In genomic region chr1:34306568-34306967, GRCh38 we compare ENCODE assay signal across 20 cellular contexts.
DNase-seq lines count a peak whose midpoint lies in the region; ATAC-seq and TF ChIP-seq lines count a peak whose summit lies in the region.
"Had no signal": no experiment of that assay in that cellular context is flagged by ENCODE, and none has a peak within 500 bp of the region (broad histone marks: within the 10 kb centered on the region; RNA-seq: fewer than 3 reads in every experiment).

No MANE protein-coding gene starts in this region.

- WGBS in testis, 2 donors = 30 to 32% methylated on average over 2 of the region's 2 CpGs

- intact Hi-C loops in Right ventricle myocardium inferior (cut with DNase I) (no loop called here), cardiac septum (cut with DNase I) (no loop called here), left lung (cut with DNase I) (no loop called here), testis (cut with DNase I; ENCODE audit: low total_unique reads) (no loop called here)

- H3K36me3 Mint-ChIP-seq in activated CD8-positive, alpha-beta T cell treated with anti-CD3 and anti-CD28 coated beads, Interleukin-2, amount 10 ng/mL, durations not matched to agents 7 days and 5 days (ENCODE audit: low read depth) = no peaks in the 10 kb centered on the region
- H3K36me3 Mint-ChIP-seq: CD8-positive, alpha-beta T cell had no signal

- H3K4me1 ChIP-seq in HEK293 (ENCODE audit: control insufficient read depth, insufficient read depth, low read length) (no peaks in the 10 kb centered on the region), left lung (no peaks in the 10 kb centered on the region), testis (no peaks in the 10 kb centered on the region)
- H3K4me1 ChIP-seq: A549; BLaER1 treated with 17β-estradiol and CSF1 and Interleukin-3, amounts not matched to agents 10 nM and 100 nM; Caco-2 had no signal

- peaks cover 8% of the 10 kb centered on the region for H3K27me3 Mint-ChIP-seq in activated CD8-positive, alpha-beta T cell treated with anti-CD3 and anti-CD28 coated beads, Interleukin-2, amount 10 ng/mL, durations not matched to agents 7 days and 5 days (ENCODE audit: low read depth)

- no peaks in the 10 kb centered on the region for H3K4me1 Mint-ChIP-seq in activated CD8-positive, alpha-beta T cell treated with anti-CD3 and anti-CD28 coated beads, Interleukin-2, amount 10 ng/mL, durations not matched to agents 7 days and 5 days (ENCODE audit: low read depth)
- H3K4me1 Mint-ChIP-seq: B cell had no signal

- H3K36me3 ChIP-seq in HEK293 (ENCODE audit: control insufficient read depth in 2 of 2, insufficient read depth in 1 of 2, low read length in 2 of 2) = no peaks in the 10 kb centered on the region
- no peaks in the 10 kb centered on the region for H3K36me3 ChIP-seq in left lung
- no peaks in the 10 kb centered on the region for H3K36me3 ChIP-seq in testis (ENCODE audit: low read depth, missing control alignments)
- H3K36me3 ChIP-seq: BLaER1 treated with 17β-estradiol and CSF1 and Interleukin-3, amounts not matched to agents 10 nM and 100 nM had no signal

- TF ChIP-seq POLR2A in testis (IDR thresholded peaks at IDR 0.05) = no peak

- ATAC-seq in Right ventricle myocardium inferior (peak; percentile 42), left lung (peak; percentile 61), HG03342 (IDR thresholded peaks at IDR 0.05; ENCODE audit: unreplicated experiment) (no peak)
- no peak for ATAC-seq in activated CD8-positive, alpha-beta T cell treated with anti-CD3 and anti-CD28 coated beads, Interleukin-2, amount 10 ng/mL, durations not matched to agents 7 days and 5 days
- ATAC-seq: A549; CD8-positive, alpha-beta T cell had no signal

- H3K27ac ChIP-seq in HEK293 (ENCODE audit: extremely low read depth, low read depth, low read length) = no peak overlapping the region
- no peak overlapping the region for H3K27ac ChIP-seq in left lung
- no peak overlapping the region for H3K27ac ChIP-seq in testis
- H3K27ac ChIP-seq: 22Rv1; A549; BLaER1 treated with 17β-estradiol and CSF1 and Interleukin-3, amounts not matched to agents 10 nM and 100 nM; C4-2B had no signal

- DNase-seq in Right ventricle myocardium inferior (ENCODE audit: missing footprints) (peak; percentile 32), cardiac septum (ENCODE audit: low spot score) (no peak), left lung (no peak), testis (peak; percentile 22), SIG-M5 (lab: John Stamatoyannopoulos, UW) (no peak)
- no peak for DNase-seq in activated CD8-positive, alpha-beta T cell treated with anti-CD3 and anti-CD28 coated beads, Interleukin-2, amount 10 ng/mL, durations not matched to agents 7 days and 5 days
- DNase-seq: AML-193; Caco-2; Calu3; CD4-positive, alpha-beta T cell; CD8-positive, alpha-beta T cell; DMS79 treated with DMSO at 0.1 percent for 48 hours; GF-D8 had no signal

- H3K9me3 Mint-ChIP-seq in activated CD8-positive, alpha-beta T cell treated with anti-CD3 and anti-CD28 coated beads, Interleukin-2, amount 10 ng/mL, durations not matched to agents 7 days and 5 days (ENCODE audit: insufficient read depth) = no peaks in the 10 kb centered on the region

- H3K27me3 ChIP-seq in left lung = no peaks in the 10 kb centered on the region
- no peaks in the 10 kb centered on the region for H3K27me3 ChIP-seq in testis
- H3K27me3 ChIP-seq: BLaER1 treated with 17β-estradiol and CSF1 and Interleukin-3, amounts not matched to agents 10 nM and 100 nM had no signal

- H3K9me3 ChIP-seq in HEK293 (ENCODE audit: control insufficient read depth, insufficient read depth, low read depth, low read length) (no peaks in the 10 kb centered on the region), left lung (peaks cover 4 to 28% of the 10 kb centered on the region in 2 donors), testis (no peaks in the 10 kb centered on the region)
- H3K9me3 ChIP-seq: A549, Caco-2 had no signal

- TF ChIP-seq CTCF in HEK293 (tag by site-specific recombination; IDR thresholded peaks at IDR 0.05) = no peak
- TF ChIP-seq CTCF in left lung (IDR thresholded peaks at IDR 0.05) = no peak
- TF ChIP-seq CTCF in testis (IDR thresholded peaks at IDR 0.05) = no peak

- no peak overlapping the region for H3K27ac Mint-ChIP-seq in activated CD8-positive, alpha-beta T cell treated with anti-CD3 and anti-CD28 coated beads, Interleukin-2, amount 10 ng/mL, durations not matched to agents 7 days and 5 days
- H3K27ac Mint-ChIP-seq: B cell; CD4-positive, alpha-beta T cell; CD8-positive, alpha-beta T cell had no signal

- CTCF ChIA-PET in HEK293 (lab: Yijun Ruan, JAX) = no interaction called here
- CTCF ChIA-PET in activated CD8-positive, alpha-beta T cell treated with anti-CD3 and anti-CD28 coated beads, Interleukin-2, amount 10 ng/mL, durations not matched to agents 7 days and 5 days (lab: Charles Lee) = no interaction called here

- no peak overlapping the region for H3K4me3 ChIP-seq in HEK293 (ENCODE audit: low read depth, low read length)
- H3K4me3 ChIP-seq in left lung = no peak overlapping the region
- H3K4me3 ChIP-seq in testis = no peak overlapping the region
- H3K4me3 ChIP-seq: A549; BLaER1 treated with 17β-estradiol and CSF1 and Interleukin-3, amounts not matched to agents 10 nM and 100 nM had no signal

- no peak overlapping the region for H3K4me3 Mint-ChIP-seq in activated CD8-positive, alpha-beta T cell treated with anti-CD3 and anti-CD28 coated beads, Interleukin-2, amount 10 ng/mL, durations not matched to agents 7 days and 5 days
- H3K4me3 Mint-ChIP-seq: B cell; CD4-positive, alpha-beta T cell; CD8-positive, alpha-beta T cell had no signal

- POLR2A ChIA-PET in HEK293 (lab: Yijun Ruan, JAX) = no interaction called here
- POLR2A ChIA-PET in activated CD8-positive, alpha-beta T cell treated with anti-CD3 and anti-CD28 coated beads, Interleukin-2, amount 10 ng/mL, durations not matched to agents 7 days and 5 days (lab: Charles Lee) = no interaction called here

TF ChIP-seq in HEK293, 187 proteins besides CTCF, POLR2A, EP300 and RAD21:
- TF ChIP-seq MZF1 (tag by site-specific recombination; IDR thresholded peaks at IDR 0.05; ENCODE audit: borderline replicate concordance) = no peak
- 0 out of 2 replicates have a peak, but pooled peaks have one; percentile 35 for TF ChIP-seq EGR2 (tag by site-specific recombination; IDR thresholded peaks at IDR 0.05; ENCODE audit: low read depth)

Comparison
In these comparisons a context has a peak if more than half of its experiments do, and no peak if none do; other contexts are left out.
1. DNase-seq: peak in Right ventricle myocardium inferior (single experiment) and testis (single experiment); none in cardiac septum (single experiment), left lung (0 of 2), SIG-M5 (single experiment) and activated CD8-positive, alpha-beta T cell treated with anti-CD3 and anti-CD28 coated beads, Interleukin-2, amount 10 ng/mL, durations not matched to agents 7 days and 5 days (single experiment).
2. ATAC-seq: peak in Right ventricle myocardium inferior (single experiment) and left lung (single experiment); none in HG03342 (single experiment) and activated CD8-positive, alpha-beta T cell treated with anti-CD3 and anti-CD28 coated beads, Interleukin-2, amount 10 ng/mL, durations not matched to agents 7 days and 5 days (single experiment).